1 cellular context compared by ENCODE assay signal in genomic region chr4:663046-663437, GRCh38.
TF ChIP-seq lines count a peak whose summit lies in the region.

No MANE protein-coding gene starts in this region.

TF ChIP-seq in IMR-90, 13 proteins besides CTCF, POLR2A, EP300 and RAD21:
- TF ChIP-seq CEBPB (IDR thresholded peaks at IDR 0.05; ENCODE audit: low read depth, low read length), result no peak
- no peak for TF ChIP-seq ELK1 (IDR thresholded peaks at IDR 0.05; ENCODE audit: borderline replicate concordance, low read depth, low read length)
- no peak for TF ChIP-seq RFX5 (IDR thresholded peaks at IDR 0.05; ENCODE audit: low read depth, low read length)
- no peak for TF ChIP-seq MAFK (IDR thresholded peaks at IDR 0.05; ENCODE audit: low read depth, low read length)
- TF ChIP-seq BHLHE40 (IDR thresholded peaks at IDR 0.05; ENCODE audit: low read depth, low read length), result no peak
- no peak for TF ChIP-seq CHD1 (IDR thresholded peaks at IDR 0.05; ENCODE audit: low read depth, low read length)
- TF ChIP-seq MXI1 (IDR thresholded peaks at IDR 0.05; ENCODE audit: borderline replicate concordance, low read depth, low read length), result no peak
- no peak for TF ChIP-seq SMC3 (IDR thresholded peaks at IDR 0.05; ENCODE audit: low read depth, low read length)
- TF ChIP-seq RCOR1 (IDR thresholded peaks at IDR 0.05; ENCODE audit: insufficient replicate concordance, low read length), result no peak
- no peak for TF ChIP-seq MAZ (IDR thresholded peaks at IDR 0.05; ENCODE audit: borderline replicate concordance, low read depth, low read length)
- no peak for TF ChIP-seq NFE2L2 (IDR thresholded peaks at IDR 0.05; ENCODE audit: low read depth, low read length)
- no peak for TF ChIP-seq FOS (IDR thresholded peaks at IDR 0.05; ENCODE audit: low read depth, low read length)
- TF ChIP-seq USF2 (IDR thresholded peaks at IDR 0.05; ENCODE audit: low read depth, low read length), result no peak
